6 cellular contexts compared by ENCODE assay signal in genomic region chr14:72878746-72879145, GRCh38. TPM values are rescaled to one million over a fixed set of nuclear protein-coding genes. Genes with fewer than 3 reads are reported as not detected.
"Had no signal": no experiment of that assay in that cellular context is flagged by ENCODE, and none has a peak within 500 bp of the region (broad histone marks: within the 10 kb centered on the region; RNA-seq: fewer than 3 reads in every experiment).

No MANE protein-coding gene starts in this region.

- DNase-seq: H9, HCEC 1CT, IMR-90 had no signal

- H3K4me2 ChIP-seq: GM23338 had no signal

- H3K4me3 ChIP-seq: GM23338 had no signal

- ATAC-seq: GM23338 had no signal

- H2AFZ ChIP-seq: GM23338 had no signal

RNA-seq across cellular contexts. Expression of gene DPF3, which starts 15.2 kb away (rescaled TPM):
- total RNA-seq: H9, HT-29 had no signal
- polyA plus RNA-seq: H1 had no signal
